In the genomic region with DNA sequence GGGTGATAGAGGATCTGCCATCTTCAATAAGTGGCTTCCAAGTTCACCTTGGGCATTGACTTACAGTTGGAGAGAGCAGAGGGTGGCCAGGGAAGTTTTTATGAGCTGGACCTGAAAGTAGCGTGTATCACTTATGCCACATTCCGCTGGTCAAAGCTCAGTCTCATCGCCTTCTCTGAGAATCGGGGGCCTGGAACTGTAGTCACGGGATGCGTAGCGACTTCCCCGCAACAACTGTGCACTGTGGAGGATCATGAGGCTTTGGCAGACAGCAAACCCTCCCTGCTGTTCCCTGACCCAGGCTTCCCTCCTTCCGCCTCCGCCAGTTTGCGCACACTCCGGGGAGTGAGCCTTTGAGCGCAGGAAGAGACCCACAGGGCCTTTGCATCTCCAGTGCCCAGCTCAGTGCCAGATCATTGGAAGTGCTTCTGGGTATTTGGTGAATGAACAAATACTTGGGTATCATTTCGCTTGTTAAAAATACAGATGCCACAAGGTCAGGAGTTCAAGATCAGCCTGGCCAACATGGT, we compare ENCODE assay signal across 31 cellular contexts.
"Had no signal": no experiment of that assay in that cellular context is flagged by ENCODE, and none has a peak within 500 bp of the region (broad histone marks: within the 10 kb centered on the region; RNA-seq: fewer than 3 reads in every experiment).

No MANE protein-coding gene starts in this region.

- H3K36me3 Mint-ChIP-seq: activated naive CD8-positive, alpha-beta T cell treated with anti-CD3 and anti-CD28 coated beads for 36 hours had no signal

- H3K27ac Mint-ChIP-seq: activated CD4-positive, alpha-beta T cell treated with anti-CD3 and anti-CD28 coated beads, Interleukin-2, amount 10 ng/mL, durations not matched to agents 24 days and 14 days; activated CD8-positive, alpha-beta T cell treated with anti-CD3 and anti-CD28 coated beads for 36 hours; activated naive CD8-positive, alpha-beta T cell treated with anti-CD3 and anti-CD28 coated beads for 36 hours; activated T-helper 1 cell treated with anti-CD3 and anti-CD28 coated beads, Interleukin-12 subunit alpha, Interleukin-12 subunit beta, Interleukin-2, Interleukin-4 antibody, amounts not matched to agents 30 ng/mL and 10 ng/mL and 1 ng/mL, durations not matched to agents 14 hours and 24 hours and 36 hours; T-helper 1 cell treated with Interleukin-12 subunit alpha and Interleukin-12 subunit beta and Interleukin-4 antibody, amounts not matched to agents 30 μg/mL and 1 μg/mL, for 36 hours; T-helper 2 cell treated with Interferon-gamma antibody and Interleukin-4, amounts not matched to agents 5 μg/mL and 100 μg/mL, for 36 hours had no signal

- FAIRE-seq: TTC549 had no signal

- H3K9ac ChIP-seq: SK-N-SH had no signal

- H3K4me1 Mint-ChIP-seq: activated CD4-positive, alpha-beta T cell treated with anti-CD3 and anti-CD28 coated beads, Interleukin-2, amount 10 ng/mL, durations not matched to agents 24 days and 14 days; activated naive CD8-positive, alpha-beta T cell treated with anti-CD3 and anti-CD28 coated beads for 36 hours had no signal

- H3K4me2 ChIP-seq: SK-N-SH had no signal

- DNase-seq: activated CD4-positive, alpha-beta T cell treated with anti-CD3 and anti-CD28 coated beads, Interleukin-2, amount 10 ng/mL, durations not matched to agents 24 days and 14 days; activated CD4-positive, alpha-beta T cell treated with anti-CD3 and anti-CD28 coated beads, Interleukin-2, amount 50 U/mL, for 4 hours; activated CD8-positive, alpha-beta T cell treated with anti-CD3 and anti-CD28 coated beads for 36 hours; activated naive CD4-positive, alpha-beta T cell; activated naive CD4-positive, alpha-beta T cell treated with anti-CD3 and anti-CD28 coated beads, Interleukin-2, amount 50 U/mL, for 16 hours; activated naive CD8-positive, alpha-beta T cell treated with anti-CD3 and anti-CD28 coated beads for 36 hours; activated T-cell treated with anti-CD3 and anti-CD28 coated beads, Interleukin-2, amount 50 U/mL, for 1 hour; amniotic stem cell; brain microvascular endothelial cell; Kasumi-1; KG1; MG63; NCI-H1048; NCI-H1105 treated with DMSO at 0.1 percent for 48 hours; NCI-H1436 treated with DMSO at 0.1 percent for 48 hours; NCI-H1694 treated with DMSO at 0.1 percent for 48 hours; NCI-H2029; NCI-H510A; NCI-H526; NCI-H748 treated with DMSO at 0.1 percent for 48 hours; NK-92 treated with Interleukin-12 subunit alpha and Interleukin-12 subunit beta, amount 100 ng/mL, for 24 hours; PC-3; RPMI8226; SHP77 treated with DMSO at 0.1 percent for 48 hours; SK-N-SH had no signal

- H3K4me3 ChIP-seq: MG63, Peyer's patch, SJSA1 had no signal

- H3K4me3 Mint-ChIP-seq: activated CD4-positive, alpha-beta T cell treated with anti-CD3 and anti-CD28 coated beads, Interleukin-2, amount 10 ng/mL, durations not matched to agents 24 days and 14 days; activated CD8-positive, alpha-beta T cell treated with anti-CD3 and anti-CD28 coated beads for 36 hours; activated naive CD8-positive, alpha-beta T cell treated with anti-CD3 and anti-CD28 coated beads for 36 hours; activated T-helper 1 cell treated with anti-CD3 and anti-CD28 coated beads, Interleukin-12 subunit alpha, Interleukin-12 subunit beta, Interleukin-2, Interleukin-4 antibody, amounts not matched to agents 30 ng/mL and 10 ng/mL and 1 ng/mL, durations not matched to agents 14 hours and 24 hours and 36 hours; T-helper 1 cell treated with Interleukin-12 subunit alpha and Interleukin-12 subunit beta and Interleukin-4 antibody, amounts not matched to agents 30 μg/mL and 1 μg/mL, for 36 hours; T-helper 2 cell treated with Interferon-gamma antibody and Interleukin-4, amounts not matched to agents 5 μg/mL and 100 μg/mL, for 36 hours had no signal

- H3K9me3 Mint-ChIP-seq: activated CD4-positive, alpha-beta T cell treated with anti-CD3 and anti-CD28 coated beads, Interleukin-2, amount 10 ng/mL, durations not matched to agents 24 days and 14 days; activated CD8-positive, alpha-beta T cell treated with anti-CD3 and anti-CD28 coated beads for 36 hours; activated naive CD8-positive, alpha-beta T cell treated with anti-CD3 and anti-CD28 coated beads for 36 hours; activated T-helper 1 cell treated with anti-CD3 and anti-CD28 coated beads, Interleukin-12 subunit alpha, Interleukin-12 subunit beta, Interleukin-2, Interleukin-4 antibody, amounts not matched to agents 30 ng/mL and 10 ng/mL and 1 ng/mL, durations not matched to agents 14 hours and 24 hours and 36 hours; T-helper 1 cell treated with Interleukin-12 subunit alpha and Interleukin-12 subunit beta and Interleukin-4 antibody, amounts not matched to agents 30 μg/mL and 1 μg/mL, for 36 hours; T-helper 2 cell treated with Interferon-gamma antibody and Interleukin-4, amounts not matched to agents 5 μg/mL and 100 μg/mL, for 36 hours had no signal

- ATAC-seq: activated CD8-positive, alpha-beta T cell treated with anti-CD3 and anti-CD28 coated beads for 36 hours; PC-3 had no signal

- H3K4me1 ChIP-seq: Peyer's patch, SJSA1 had no signal

- H3K27ac ChIP-seq: brain microvascular endothelial cell, Peyer's patch, SJSA1 had no signal

- H3K27me3 ChIP-seq: MG63, Peyer's patch, SJSA1 had no signal

- H3K9me3 ChIP-seq: MG63, Peyer's patch, SJSA1, SK-N-SH had no signal

- H3K36me3 ChIP-seq: brain microvascular endothelial cell, MG63, Peyer's patch, SJSA1 had no signal
